11 cellular contexts compared by ENCODE assay signal in the genomic region with DNA sequence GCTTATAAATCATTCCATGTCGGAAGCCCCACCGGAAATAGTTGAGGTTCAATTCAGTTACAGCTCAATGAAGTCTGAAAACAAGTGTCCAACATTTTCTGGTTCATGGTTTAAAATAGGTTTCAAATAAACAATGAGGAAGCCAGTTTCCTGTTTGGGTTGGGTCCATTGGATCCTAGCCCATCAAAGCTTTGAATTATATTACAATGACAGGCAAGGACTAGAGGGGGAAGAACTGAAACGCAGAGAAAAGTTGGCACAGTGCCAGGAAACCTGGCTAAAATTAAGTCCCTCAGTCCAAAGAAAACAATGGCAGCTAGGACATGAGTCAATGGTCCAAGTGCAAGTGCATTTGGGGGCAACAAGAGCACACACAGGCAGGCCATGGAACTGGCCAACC. TPM values are rescaled to one million over a fixed set of nuclear protein-coding genes. Genes with fewer than 3 reads are reported as not detected.
DNase-seq lines count a peak whose midpoint lies in the region; ATAC-seq, FAIRE-seq and TF ChIP-seq lines count a peak whose summit lies in the region.
"Had no signal": no experiment of that assay in that cellular context is flagged by ENCODE, and none has a peak within 500 bp of the region (broad histone marks: within the 10 kb centered on the region; RNA-seq: fewer than 3 reads in every experiment).

No MANE protein-coding gene starts in this region.

- H3K4me1 ChIP-seq in BE2C (no peaks in the 10 kb centered on the region), H1 (replicated peaks in 1 of 4; ENCODE audit: control insufficient read depth in 3 of 4, insufficient read depth in 4 of 4, low read length in 3 of 4) (peaks cover 2 to 26% (median 15%) of the 10 kb centered on the region in 4 experiments), lower lobe of right lung (no peaks in the 10 kb centered on the region)
- H3K4me1 ChIP-seq: parathyroid adenoma had no signal

- no peak overlapping the region for H4K5ac ChIP-seq in H1 (ENCODE audit: insufficient read length, low read depth, low read length)

- CTCF ChIA-PET in H1 (lab: Charles Lee; ENCODE audit: partially characterized antibody) = interaction anchor here (1.3 to 2.4 kb wide), 5 partner anchors 9 to 22 kb away, joined by 3 to 11 read pairs (median 5); no protein-coding TSS in a partner anchor

- FAIRE-seq in H1 (lab: Jason Lieb, UNC) = no peak

- H3K9ac ChIP-seq in H1 (replicated peaks in 1 of 4; ENCODE audit: extremely low read depth in 1 of 4, low read depth in 3 of 4, low read length in 3 of 4) = no peak overlapping the region
- H3K9ac ChIP-seq: parathyroid adenoma had no signal

- H3K9me3 ChIP-seq in BE2C = no peaks in the 10 kb centered on the region
- H3K9me3 ChIP-seq in H1 (ENCODE audit: insufficient read depth in 2 of 2, low read depth in 1 of 2, low read length in 1 of 2) = no peaks in the 10 kb centered on the region; a peak in 1 of 4 replicates
- no peaks in the 10 kb centered on the region for H3K9me3 ChIP-seq in lower lobe of right lung

- H3K27me3 ChIP-seq in BE2C (no peaks in the 10 kb centered on the region), H1 (replicated peaks in 1 of 4; ENCODE audit: control insufficient read depth in 3 of 4, extremely low read depth in 1 of 4, insufficient read depth in 3 of 4, low read length in 3 of 4) (no peaks in the 10 kb centered on the region; a peak in 1 of 7 replicates), lower lobe of right lung (ENCODE audit: low read depth) (no peaks in the 10 kb centered on the region)

- no peak overlapping the region for H3K27ac ChIP-seq in H1 (ENCODE audit: low read depth, low read length)
- no peak overlapping the region for H3K27ac ChIP-seq in lower lobe of right lung
- H3K27ac ChIP-seq: epithelial cell of prostate, parathyroid adenoma had no signal

- H3K79me1 ChIP-seq in H1 (ENCODE audit: low read depth, low read length) = no peaks in the 10 kb centered on the region

- H2BK15ac ChIP-seq in H1 (ENCODE audit: low read length) = peak overlapping the region; percentile 13; the same call in 1 of the 2 replicates

- POLR2A ChIA-PET in H1 (lab: Charles Lee; ENCODE audit: partially characterized antibody) = no interaction called here

- peak overlapping the region; percentile 27 for H4K91ac ChIP-seq in H1 (replicated peaks; ENCODE audit: insufficient read length, low read length)

- ATAC-seq in lower lobe of right lung = peak; percentile 26 to 32
- ATAC-seq in GM18520 (IDR thresholded peaks at IDR 0.05; ENCODE audit: unreplicated experiment) = no peak

- no peak overlapping the region for H4K8ac ChIP-seq in H1 (ENCODE audit: extremely low read depth, insufficient read depth, low read length)

- no peak overlapping the region for H3K23ac ChIP-seq in H1 (ENCODE audit: insufficient read length)

- intact Hi-C loops in lower lobe of right lung (cut with DNase I) = no loop called here

- TF ChIP-seq RAD21 in H1 (IDR thresholded peaks at IDR 0.05 in 1 of 2, conservative IDR thresholded peaks at IDR 0.05 in 1 of 2; ENCODE audit: low read depth in 2 of 2, low read length in 2 of 2) = no peak

- no peak overlapping the region for H3K14ac ChIP-seq in H1 (ENCODE audit: insufficient read length)

- no peak overlapping the region for H3K4me2 ChIP-seq in H1 (ENCODE audit: insufficient read depth in 1 of 2, low read depth in 2 of 2, low read length in 2 of 2)

- TF ChIP-seq POLR2A in H1 (IDR thresholded peaks at IDR 0.05; ENCODE audit: control extremely low read depth in 1 of 2, low read depth in 2 of 2, low read length in 2 of 2) = no peak

- DNase-seq in BE2C (peak; percentile 3), NCI-H1105 treated with DMSO at 0.1 percent for 48 hours (lab: John Stamatoyannopoulos, UW) (peak; percentile 54), H1 (ENCODE audit: low read depth in 1 of 2, low spot score in 2 of 2) (no peak), lower lobe of right lung (no peak), SHP77 treated with DMSO at 0.1 percent for 48 hours (lab: John Stamatoyannopoulos, UW) (no peak), 8988T (no peak), NCI-H510A treated with DMSO at 0.1 percent for 48 hours (lab: John Stamatoyannopoulos, UW) (no peak)
- DNase-seq: stimulated activated naive CD4-positive, alpha-beta T cell had no signal

- TF ChIP-seq CTCF in BE2C (IDR thresholded peaks at IDR 0.05; ENCODE audit: low read depth, low read length) (no peak), H1 (IDR thresholded peaks at IDR 0.05; ENCODE audit: control extremely low read depth in 1 of 3, insufficient read depth in 1 of 3, low read depth in 1 of 3, low read length in 3 of 3) (no peak), lower lobe of right lung (IDR thresholded peaks at IDR 0.05) (no peak)

- no peaks in the 10 kb centered on the region for H4K20me1 ChIP-seq in H1 (replicated peaks in 1 of 2; ENCODE audit: control insufficient read depth in 1 of 2, insufficient read depth in 2 of 2, low read length in 2 of 2)

- H2BK20ac ChIP-seq in H1 (ENCODE audit: low read length) = peak overlapping the region; percentile 23; the same call in 1 of the 2 replicates

- no peaks in the 10 kb centered on the region for H3K36me3 ChIP-seq in BE2C
- no peaks in the 10 kb centered on the region for H3K36me3 ChIP-seq in H1 (ENCODE audit: control insufficient read depth in 2 of 4, insufficient read depth in 4 of 4, low read length in 3 of 4)
- H3K36me3 ChIP-seq in lower lobe of right lung = no peaks in the 10 kb centered on the region

- no peak overlapping the region for H2AFZ ChIP-seq in H1 (ENCODE audit: low read length)
- H2AFZ ChIP-seq: parathyroid adenoma had no signal

- H2AK5ac ChIP-seq in H1 (ENCODE audit: low read depth, low read length) = peak overlapping the region; percentile 9; the same call in 1 of the 2 replicates

- WGBS in H1 (ENCODE audit: extremely low coverage in 1 of 2, insufficient coverage in 1 of 2, insufficient read length in 1 of 2, insufficient replicate concordance in 2 of 2, low coverage in 1 of 2, low lambda C conversion rate in 2 of 2, missing lambda C conversion rate in 1 of 2), 2 experiments = 100% methylated on average over 3 of the region's 3 CpGs; no CpG with 5 or more reads in 1 of the 2 experiments

- no peak overlapping the region for H3K4me3 ChIP-seq in BE2C (ENCODE audit: low read depth, low read length)
- no peak overlapping the region for H3K4me3 ChIP-seq in H1 (ENCODE audit: extremely low read depth in 1 of 4, insufficient read depth in 2 of 4, low read depth in 3 of 4, low read length in 4 of 4)
- H3K4me3 ChIP-seq in lower lobe of right lung = no peak overlapping the region

- peak overlapping the region; percentile 42 for H3K18ac ChIP-seq in H1 (ENCODE audit: extremely low read depth, low read length)

- peak overlapping the region; percentile 18; the same call in 1 of the 2 replicates for H2BK12ac ChIP-seq in H1 (ENCODE audit: low read depth, low read length)

- TF ChIP-seq EP300 in H1 (IDR thresholded peaks at IDR 0.05; ENCODE audit: borderline replicate concordance in 1 of 2, low read depth in 2 of 2, low read length in 2 of 2) = no peak

- no peaks in the 10 kb centered on the region for H3K79me2 ChIP-seq in H1 (ENCODE audit: control insufficient read depth in 1 of 2, insufficient read depth in 2 of 2, low read length in 2 of 2)
- H3K79me2 ChIP-seq: parathyroid adenoma had no signal

- H3K4ac ChIP-seq in H1 (replicated peaks; ENCODE audit: insufficient read length, low read depth, low read length) = no peak overlapping the region

- H2BK120ac ChIP-seq in H1 (replicated peaks; ENCODE audit: low read depth, low read length) = peak overlapping the region; percentile 12

- H3K56ac ChIP-seq in H1 (replicated peaks; ENCODE audit: insufficient read length, low read depth, low read length) = no peak overlapping the region

- no peaks in the 10 kb centered on the region for H3K23me2 ChIP-seq in H1 (ENCODE audit: low read depth, low read length)

- H2BK5ac ChIP-seq in H1 (ENCODE audit: low read depth, low read length) = no peak overlapping the region; the same call in 1 of the 2 replicates

TF ChIP-seq in H1, 55 proteins besides CTCF, POLR2A, EP300 and RAD21 (continues in another document):
- TF ChIP-seq POLR2AphosphoS5 (IDR thresholded peaks at IDR 0.05; ENCODE audit: low read depth, low read length) (no peak), PHF8 (conservative IDR thresholded peaks at IDR 0.05; ENCODE audit: low read depth, low read length) (no peak), BRCA1 (IDR thresholded peaks at IDR 0.05; ENCODE audit: low read depth, low read length) (no peak)

RNA-seq across cellular contexts. Expression of gene SLC14A1, which starts 32.0 kb away (rescaled TPM):
- not detected for polyA plus RNA-seq in BE2C (2012; ENCODE audit: insufficient read depth, insufficient read length, low read depth)
- total RNA-seq in H1 (2021; fragmentation: NEBNext Ultra II Directional; extraction: Animal tissue kit (Norgen Biotek cat#: 25700)) = not detected in 2 replicates
- polyA plus RNA-seq in H1 (2011; rRNA removed) = 0.18 and 0.25 TPM in 2 replicates
- polyA plus RNA-seq in H1 (2011; cell fraction: cytosol; rRNA removed) = 0.12 TPM
- 0.51 TPM for polyA plus RNA-seq in H1 (2011; cell fraction: nucleus; rRNA removed)
- polyA plus RNA-seq in H1 (2012, experiment 1 of 2) = 0.04 to 0.39 TPM (median 0.06 TPM) in 3 of 4 replicates, not detected in the other
- polyA plus RNA-seq in H1 (2012, experiment 2 of 2) = not detected
- polyA plus RNA-seq in H1 (2013, experiment 1 of 2) = 0.08 TPM
- polyA plus RNA-seq in H1 (2013, experiment 2 of 2) = 0.07 TPM
- 0.32 TPM in 1 of 2 replicates, not detected in the other for polyA minus RNA-seq in H1 (2011; rRNA and poly(A)+ RNA removed)
- not detected for polyA minus RNA-seq in H1 (2011; cell fraction: cytosol; rRNA and poly(A)+ RNA removed)
- polyA minus RNA-seq in H1 (2011; cell fraction: nucleus; rRNA and poly(A)+ RNA removed) = not detected
- 21.8 TPM for total RNA-seq in lower lobe of right lung

Comparison
In these comparisons a context has a peak if more than half of its experiments do, and no peak if none do; other contexts are left out.
1. DNase-seq: peak in BE2C (single experiment) and NCI-H1105 treated with DMSO at 0.1 percent for 48 hours (single experiment); none in H1 (0 of 2), lower lobe of right lung (single experiment), SHP77 treated with DMSO at 0.1 percent for 48 hours (single experiment), 8988T (single experiment) and NCI-H510A treated with DMSO at 0.1 percent for 48 hours (single experiment).
2. RNA of gene SLC14A1, which starts 32.0 kb away (total RNA-seq): 21.8 TPM in lower lobe of right lung (single experiment); not detected in H1; every median in the first group is over 10 times any median in the second.